In the genomic region with DNA sequence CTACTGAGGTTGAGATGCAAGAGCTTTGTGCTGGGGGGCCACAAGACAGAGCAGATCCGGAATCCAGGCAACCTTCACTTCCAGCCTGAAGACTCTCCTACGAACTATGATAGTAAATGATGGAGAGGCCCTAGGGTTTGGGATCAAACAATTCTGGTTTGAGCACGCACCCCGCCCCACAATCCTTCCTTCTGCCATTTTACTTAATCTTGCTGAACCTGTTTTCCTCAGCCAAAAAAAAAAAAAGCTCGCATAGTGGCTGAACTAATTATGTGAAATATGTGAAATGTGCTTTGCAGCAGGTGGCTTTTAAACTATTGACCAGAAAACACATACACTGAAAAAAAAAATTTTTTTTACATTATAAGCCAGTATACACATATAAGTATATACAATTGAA, we compare ENCODE assay signal across 2 cellular contexts.
TF ChIP-seq lines count a peak whose summit lies in the region.

No MANE protein-coding gene starts in this region.

TF ChIP-seq in SK-N-SH, 30 proteins besides CTCF, POLR2A, EP300 and RAD21 (continued from another document):
- TF ChIP-seq TEAD4 (IDR thresholded peaks at IDR 0.05; ENCODE audit: borderline replicate concordance, insufficient read depth): no peak
- no peak for TF ChIP-seq TAF1 (IDR thresholded peaks at IDR 0.05; ENCODE audit: borderline replicate concordance, low read depth, low read length)
- TF ChIP-seq POLR2AphosphoS5 (IDR thresholded peaks at IDR 0.05; ENCODE audit: low read depth, low read length): no peak
- TF ChIP-seq JUND (IDR thresholded peaks at IDR 0.05): no peak
- TF ChIP-seq GATA2 (CRISPR knock-in tag; IDR thresholded peaks at IDR 0.05): no peak
- TF ChIP-seq FOSL2 (IDR thresholded peaks at IDR 0.05; ENCODE audit: borderline replicate concordance, low read depth): no peak
- no peak for TF ChIP-seq SIN3A (IDR thresholded peaks at IDR 0.05; ENCODE audit: borderline replicate concordance, low read depth, low read length)
- no peak for TF ChIP-seq SMC3 (IDR thresholded peaks at IDR 0.05; ENCODE audit: low read depth, low read length)
- TF ChIP-seq, protein P1, sequence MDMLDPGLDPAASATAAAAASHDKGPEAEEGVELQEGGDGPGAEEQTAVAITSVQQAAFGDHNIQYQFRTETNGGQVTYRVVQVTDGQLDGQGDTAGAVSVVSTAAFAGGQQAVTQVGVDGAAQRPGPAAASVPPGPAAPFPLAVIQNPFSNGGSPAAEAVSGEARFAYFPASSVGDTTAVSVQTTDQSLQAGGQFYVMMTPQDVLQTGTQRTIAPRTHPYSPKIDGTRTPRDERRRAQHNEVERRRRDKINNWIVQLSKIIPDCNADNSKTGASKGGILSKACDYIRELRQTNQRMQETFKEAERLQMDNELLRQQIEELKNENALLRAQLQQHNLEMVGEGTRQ (IDR thresholded peaks at IDR 0.05; ENCODE audit: borderline replicate concordance, low read depth, low read length): no peak

TF ChIP-seq in SK-N-SH treated with all-trans-retinoic acid at 6 μM for 48 hours, 23 proteins besides CTCF, POLR2A, EP300 and RAD21:
- TF ChIP-seq, protein P2, sequence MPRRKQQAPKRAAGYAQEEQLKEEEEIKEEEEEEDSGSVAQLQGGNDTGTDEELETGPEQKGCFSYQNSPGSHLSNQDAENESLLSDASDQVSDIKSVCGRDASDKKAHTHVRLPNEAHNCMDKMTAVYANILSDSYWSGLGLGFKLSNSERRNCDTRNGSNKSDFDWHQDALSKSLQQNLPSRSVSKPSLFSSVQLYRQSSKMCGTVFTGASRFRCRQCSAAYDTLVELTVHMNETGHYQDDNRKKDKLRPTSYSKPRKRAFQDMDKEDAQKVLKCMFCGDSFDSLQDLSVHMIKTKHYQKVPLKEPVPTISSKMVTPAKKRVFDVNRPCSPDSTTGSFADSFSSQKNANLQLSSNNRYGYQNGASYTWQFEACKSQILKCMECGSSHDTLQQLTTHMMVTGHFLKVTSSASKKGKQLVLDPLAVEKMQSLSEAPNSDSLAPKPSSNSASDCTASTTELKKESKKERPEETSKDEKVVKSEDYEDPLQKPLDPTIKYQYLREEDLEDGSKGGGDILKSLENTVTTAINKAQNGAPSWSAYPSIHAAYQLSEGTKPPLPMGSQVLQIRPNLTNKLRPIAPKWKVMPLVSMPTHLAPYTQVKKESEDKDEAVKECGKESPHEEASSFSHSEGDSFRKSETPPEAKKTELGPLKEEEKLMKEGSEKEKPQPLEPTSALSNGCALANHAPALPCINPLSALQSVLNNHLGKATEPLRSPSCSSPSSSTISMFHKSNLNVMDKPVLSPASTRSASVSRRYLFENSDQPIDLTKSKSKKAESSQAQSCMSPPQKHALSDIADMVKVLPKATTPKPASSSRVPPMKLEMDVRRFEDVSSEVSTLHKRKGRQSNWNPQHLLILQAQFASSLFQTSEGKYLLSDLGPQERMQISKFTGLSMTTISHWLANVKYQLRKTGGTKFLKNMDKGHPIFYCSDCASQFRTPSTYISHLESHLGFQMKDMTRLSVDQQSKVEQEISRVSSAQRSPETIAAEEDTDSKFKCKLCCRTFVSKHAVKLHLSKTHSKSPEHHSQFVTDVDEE (CRISPR knock-in tag; IDR thresholded peaks at IDR 0.05): no peak
TF ChIP-seq in SK-N-SH treated with all-trans-retinoic acid at 6 μM for 48 hours: peak in this region for 0.
